In genomic region chr5:77211013-77211690, GRCh38 we compare ENCODE assay signal across 8 cellular contexts. TPM values are rescaled to one million over a fixed set of nuclear protein-coding genes. Genes with fewer than 3 reads are reported as not detected.
DNase-seq lines count a peak whose midpoint lies in the region; ATAC-seq and TF ChIP-seq lines count a peak whose summit lies in the region.

No MANE protein-coding gene starts in this region.

- H3K36me3 ChIP-seq in HUES64 (ENCODE audit: insufficient read depth, low read length), result no peaks in the 10 kb centered on the region

- intact Hi-C loops in posterior vena cava (cut with DNase I), result loop anchor here in 1 of 2 donors (1.0 kb wide), 1 partner anchor 11 kb away; no protein-coding TSS in a partner anchor

- no peak for TF ChIP-seq CTCF in AG04450 (IDR thresholded peaks at IDR 0.05; ENCODE audit: low read depth, low read length)
- no peak for TF ChIP-seq CTCF in chondrocyte (IDR thresholded peaks at IDR 0.05)

- H3K36me3 Mint-ChIP-seq in chondrocyte (ENCODE audit: low read depth) (peaks cover 2% of the 10 kb centered on the region), naive B cell (peaks cover 4 to 8% of the 10 kb centered on the region in 2 donors)

- H3K4me3 Mint-ChIP-seq in chondrocyte (ENCODE audit: unreplicated experiment) (peak overlapping the region; percentile 64), naive B cell (peak overlapping the region; percentile 13 to 88 (median 77))

- H3K27me3 ChIP-seq in AG04450 (ENCODE audit: control insufficient read depth, insufficient read depth, low read length) (peaks cover 57% of the 10 kb centered on the region), HUES64 (ENCODE audit: insufficient read depth, low read length) (peaks cover 87% of the 10 kb centered on the region)

- H3K4me1 Mint-ChIP-seq in chondrocyte (ENCODE audit: low read depth) (peaks cover 19% of the 10 kb centered on the region), naive B cell (peaks cover 16% of the 10 kb centered on the region in 3 donors)

- 0 out of 2 replicates have a peak, but pooled peaks cover 4% of the 10 kb centered on the region for H3K4me1 ChIP-seq in HUES64 (ENCODE audit: insufficient read depth, low read length)

- H3K9me3 ChIP-seq in AG04450 (ENCODE audit: control insufficient read depth, insufficient read depth, low read length) (no peaks in the 10 kb centered on the region), HUES64 (ENCODE audit: insufficient read depth, low read depth, low read length) (no peaks in the 10 kb centered on the region)

- DNase-seq in AG04450 (ENCODE audit: low read depth, low spot score), result no peak
- DNase-seq in chondrocyte (ENCODE audit: low spot score), result no peak
- no peak for DNase-seq in naive B cell
- DNase-seq in cerebellum (ENCODE audit: low spot score), result no peak
- DNase-seq in posterior vena cava (ENCODE audit: low spot score), result no peak
- no peak for DNase-seq in NCI-H1092 treated with DMSO at 0.1 percent for 48 hours (lab: John Stamatoyannopoulos, UW)

- H3K27ac Mint-ChIP-seq in chondrocyte (ENCODE audit: unreplicated experiment), result no peak overlapping the region
- H3K27ac Mint-ChIP-seq in naive B cell, result no peak overlapping the region

- no peak overlapping the region for H3K9ac ChIP-seq in HUES64 (ENCODE audit: low read depth, low read length)

- WGBS in HUES64, result 1% methylated on average over 55 of the region's 55 CpGs

- H3K9me3 Mint-ChIP-seq in chondrocyte (ENCODE audit: low read depth) (no peaks in the 10 kb centered on the region), naive B cell (peaks cover 0 to 3% (median 0%) of the 10 kb centered on the region in 7 donors)

- no peak overlapping the region for H3K27ac ChIP-seq in AG04450 (ENCODE audit: low read depth, low read length)
- no peak overlapping the region for H3K27ac ChIP-seq in HUES64 (ENCODE audit: low read depth, low read length)

- no peak for ATAC-seq in naive B cell (ENCODE audit: low read depth in 2 of 2)
- ATAC-seq in HG02970 (IDR thresholded peaks at IDR 0.05; ENCODE audit: low FRiP score, unreplicated experiment), result no peak

- CTCF ChIA-PET in AG04450 (lab: Charles Lee), result interaction anchor here (1.0 to 2.8 kb wide), 2 partner anchors 71 to 282 kb away, joined by 3 to 7 read pairs; partner anchors contain the start of gene WDR41

- H3K4me3 ChIP-seq in AG04450 (ENCODE audit: low read depth, low read length) (peak overlapping the region; percentile 46; the same call in 1 of the 2 replicates), HUES64 (ENCODE audit: low read length) (peak overlapping the region; percentile 49)

- POLR2A ChIA-PET in AG04450 (lab: Yijun Ruan, JAX), result no interaction called here

- H3K27me3 Mint-ChIP-seq in chondrocyte (ENCODE audit: low read depth), result peaks cover 39% of the 10 kb centered on the region
- peaks cover 43 to 68% (median 60%) of the 10 kb centered on the region in 3 donors for H3K27me3 Mint-ChIP-seq in naive B cell

RNA-seq across cellular contexts. Expression of gene PDE8B, which starts 0.7 kb away (rescaled TPM):
- polyA plus RNA-seq in AG04450 (2011; rRNA removed), result 0.02 TPM in 2 replicates
- 0.13 TPM in 1 of 2 replicates, not detected in the other for polyA minus RNA-seq in AG04450 (2011; rRNA and poly(A)+ RNA removed)
- not detected for polyA plus RNA-seq in HUES64 (2013, experiment 1 of 2)
- polyA plus RNA-seq in HUES64 (2013, experiment 2 of 2), result 0.25 TPM
- 1.1 to 2.2 TPM (median 1.8 TPM) in 3 replicates for total RNA-seq in chondrocyte
- 1 to 10 TPM in 1 of 6 donors, under 1 TPM in 5; 0.05 to 1.2 (median 0.13) TPM for polyA plus RNA-seq in naive B cell (ENCODE audit: low read depth in 6 of 6)
- total RNA-seq in cerebellum, result 6.4 TPM
- 10 to 100 TPM in 1 of 2 donors, 1 to 10 TPM in 1; 7.7 to 15.1 TPM for total RNA-seq in posterior vena cava
